ENCODE assay signal across 12 cellular contexts in the genomic region with DNA sequence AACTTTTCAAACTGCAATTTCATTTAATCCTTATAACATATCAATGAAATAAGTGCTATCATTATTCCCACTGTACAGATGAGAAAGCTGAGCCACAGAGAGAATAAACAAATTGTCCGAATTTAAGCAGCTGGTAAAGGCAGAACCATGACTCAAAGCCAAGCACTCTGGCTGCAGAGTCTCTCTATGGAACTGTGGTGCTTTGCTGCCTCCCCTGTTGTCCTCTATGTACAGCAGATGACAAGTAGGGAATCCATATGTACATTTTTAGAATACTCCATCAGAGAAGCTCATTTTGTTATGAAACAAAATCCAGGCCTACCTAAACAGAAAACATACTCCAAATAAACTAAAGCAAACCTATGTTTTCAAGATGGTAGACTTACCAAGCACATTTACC.
DNase-seq lines count a peak whose midpoint lies in the region; ATAC-seq and TF ChIP-seq lines count a peak whose summit lies in the region.
"Had no signal": no experiment of that assay in that cellular context is flagged by ENCODE, and none has a peak within 500 bp of the region (broad histone marks: within the 10 kb centered on the region; RNA-seq: fewer than 3 reads in every experiment).

No MANE protein-coding gene starts in this region.

- TF ChIP-seq CTCF in HFF-Myc (IDR thresholded peaks at IDR 0.05; ENCODE audit: low read depth, low read length, missing control alignments) = no peak

- no peak for ATAC-seq in GM21723 (IDR thresholded peaks at IDR 0.05; ENCODE audit: unreplicated experiment)
- no peak for ATAC-seq in GM19328 (IDR thresholded peaks at IDR 0.05; ENCODE audit: unreplicated experiment)

- DNase-seq in DMS 273 (lab: John Stamatoyannopoulos, UW; ENCODE audit: unreplicated experiment) (peak; percentile 34), DMS 273 treated with DMSO at 0.1 percent for 48 hours (lab: John Stamatoyannopoulos, UW) (no peak), HFF-Myc (ENCODE audit: extremely low read depth, low read depth) (peak; percentile 4), amniotic epithelial cell (ENCODE audit: low read depth) (peak; percentile 17), iris pigment epithelial cell (ENCODE audit: low read depth) (peak; percentile 14), NCI-H146 treated with DMSO at 0.1 percent for 48 hours (lab: John Stamatoyannopoulos, UW; ENCODE audit: unreplicated experiment) (no peak)
- DNase-seq: activated B cell treated with CpG ODN at 0.5 μM for 24 hours, mesendoderm, NCI-H1048 had no signal

- no peak overlapping the region for H3K4me3 ChIP-seq in HFF-Myc (replicated peaks; ENCODE audit: low read depth, low read length)
- H3K4me3 ChIP-seq: esophagus muscularis mucosa had no signal

Comparison
In these comparisons a context has a peak if more than half of its experiments do, and no peak if none do; other contexts are left out.
1. DNase-seq: peak in DMS 273 (single experiment), HFF-Myc (single experiment), amniotic epithelial cell (single experiment) and iris pigment epithelial cell (single experiment); none in DMS 273 treated with DMSO at 0.1 percent for 48 hours (single experiment) and NCI-H146 treated with DMSO at 0.1 percent for 48 hours (single experiment).